In genomic region chr2:241489080-241489479, GRCh38 we compare ENCODE assay signal across 21 cellular contexts.
"Had no signal": no experiment of that assay in that cellular context is flagged by ENCODE, and none has a peak within 500 bp of the region (broad histone marks: within the 10 kb centered on the region; RNA-seq: fewer than 3 reads in every experiment).

No MANE protein-coding gene starts in this region.

- H3K4me3 ChIP-seq: hepatocyte, left ventricle myocardium inferior, lung, neural progenitor cell, pancreas, testis, tibial nerve, upper lobe of right lung, vagina had no signal

- H3K9me3 ChIP-seq: left ventricle myocardium inferior, pancreas, testis, tibial nerve, upper lobe of right lung, vagina had no signal

- H3K4me1 ChIP-seq: left ventricle myocardium inferior, neural progenitor cell, pancreas, testis, tibial nerve, upper lobe of right lung had no signal

- DNase-seq: dermis blood vessel endothelial cell; foreskin melanocyte; head of caudate nucleus; kidney; left cardiac atrium; left ventricle myocardium inferior; mesenchymal stem cell; midbrain; nucleus accumbens; pancreas; right cardiac atrium; stimulated activated CD4-positive, alpha-beta T cell treated with anti-CD3 and anti-CD28 coated beads, Interleukin-4, amount 100 ng/mL, for 24 hours; testis; upper lobe of right lung had no signal

- H3K36me3 ChIP-seq: neural progenitor cell had no signal

- ATAC-seq: left cardiac atrium; natural killer cell treated with Interleukin-12 subunit alpha and Interleukin-12 subunit beta and Interleukin-15 and Interleukin-18, amount 100 ng/mL, for 72 hours; pancreas; stimulated activated memory B cell treated with anti-CD40 and anti-IgM and Interleukin-4, amounts not matched to agents 10 μg/mL and 1 μg/mL and 100 μg/mL, for 72 hours; upper lobe of right lung had no signal

- H3K27me3 ChIP-seq: hepatocyte, neural progenitor cell, pancreas, testis, tibial nerve, upper lobe of right lung, vagina had no signal

- H3K27ac ChIP-seq: hepatocyte, left ventricle myocardium inferior, neural progenitor cell, pancreas, testis, tibial nerve, upper lobe of right lung, vagina had no signal
